In genomic region chr3:125923324-125924115, GRCh38 we compare ENCODE assay signal across 12 cellular contexts. TPM values are rescaled to one million over a fixed set of nuclear protein-coding genes. Genes with fewer than 3 reads are reported as not detected.
DNase-seq lines count a peak whose midpoint lies in the region; TF ChIP-seq lines count a peak whose summit lies in the region.
"Not testable (repeated sequence)": the region's sequence is repeated elsewhere in the genome, so short reads cannot be mapped to it uniquely, and the experiment has no call there.
"Had no signal": no experiment of that assay in that cellular context is flagged by ENCODE, and none has a peak within 500 bp of the region (broad histone marks: within the 10 kb centered on the region; RNA-seq: fewer than 3 reads in every experiment).

No MANE protein-coding gene starts in this region.

- not testable (repeated sequence) for H3F3A ChIP-seq in GM23248 (ENCODE audit: insufficient read depth)

- 79 to 83% methylated on average over 16 of the region's 16 CpGs for WGBS in GM23248 (ENCODE audit: low coverage in 1 of 2, low lambda C conversion rate in 2 of 2, missing lambda C conversion rate in 2 of 2), 2 experiments
- WGBS in mesendoderm (ENCODE audit: extremely low coverage, insufficient coverage, low lambda C conversion rate), result no CpG with 5 or more reads among the region's 16 CpGs
- WGBS in thyroid gland, 2 donors, result 82 to 85% methylated on average over 5 to 13 of the region's 16 CpGs

- in situ Hi-C loops in GM23248 (cut with MboI), result not testable (repeated sequence)

- H3K36me3 ChIP-seq in Caco-2 (ENCODE audit: control insufficient read depth, insufficient read depth, low read length); GM23248 (ENCODE audit: low read depth); mesendoderm (ENCODE audit: control insufficient read depth, insufficient read depth, low read length); thyroid gland: not testable (repeated sequence)

- H3K4me1 Mint-ChIP-seq in Caco-2 (ENCODE audit: low read depth, unreplicated experiment); MCF 10A (ENCODE audit: insufficient read depth, unreplicated experiment): not testable (repeated sequence)

- H2BK120ac ChIP-seq in mesendoderm (ENCODE audit: low read depth, low read length), result not testable (repeated sequence)

- H3K18ac ChIP-seq in mesendoderm (ENCODE audit: low read length), result not testable (repeated sequence)

- not testable (repeated sequence) for H3K4me1 ChIP-seq in Caco-2; GM23248 (ENCODE audit: insufficient read depth); mesendoderm (ENCODE audit: control insufficient read depth, low read depth, low read length); thyroid gland

- not testable (repeated sequence) for H3K79me1 ChIP-seq in mesendoderm (ENCODE audit: low read length)

- not testable (repeated sequence) for TF ChIP-seq RAD21 in Ishikawa (IDR thresholded peaks at IDR 0.05; ENCODE audit: low read depth)

- CTCF ChIA-PET in Caco-2 (lab: Charles Lee); MCF 10A (lab: Yijun Ruan, JAX): not testable (repeated sequence)

- not testable (repeated sequence) for H4K8ac ChIP-seq in mesendoderm (ENCODE audit: low read depth, low read length)

- H3K9me3 Mint-ChIP-seq in Caco-2 (ENCODE audit: unreplicated experiment); MCF 10A (ENCODE audit: unreplicated experiment): not testable (repeated sequence)

- not testable (repeated sequence) for H2AFZ ChIP-seq in GM23248

- not testable (repeated sequence) for H3K23ac ChIP-seq in mesendoderm (ENCODE audit: low read length)

- BruUV-seq in Caco-2 (replicated peaks; lab: Mats Ljungman, UMichigan); MCF 10A (replicated peaks; lab: Mats Ljungman, UMichigan): not testable (repeated sequence)

- not testable (repeated sequence) for H3K4me3 Mint-ChIP-seq in Caco-2 (ENCODE audit: unreplicated experiment); MCF 10A (ENCODE audit: unreplicated experiment)

- TF ChIP-seq CTCF in Caco-2 (IDR thresholded peaks at IDR 0.05; ENCODE audit: insufficient read depth in 1 of 2, low read depth in 1 of 2, low read length in 1 of 2, severe bottlenecking in 1 of 2, unreplicated experiment in 1 of 2); MCF 10A (IDR thresholded peaks at IDR 0.05; ENCODE audit: unreplicated experiment); thyroid gland (IDR thresholded peaks at IDR 0.05): not testable (repeated sequence)

- H2BK5ac ChIP-seq in mesendoderm (ENCODE audit: low read length), result not testable (repeated sequence)

- POLR2A ChIA-PET in Caco-2 (lab: Charles Lee); MCF 10A (lab: Yijun Ruan, JAX): not testable (repeated sequence)

- H3K36me3 Mint-ChIP-seq in Caco-2 (ENCODE audit: insufficient read depth, unreplicated experiment); MCF 10A (ENCODE audit: insufficient read depth, unreplicated experiment): not testable (repeated sequence)

- not testable (repeated sequence) for TF ChIP-seq EP300 in Ishikawa (IDR thresholded peaks at IDR 0.05; ENCODE audit: borderline replicate concordance)

- not testable (repeated sequence) for H3K4me3 ChIP-seq in Caco-2 (ENCODE audit: low read depth, low read length); GM23248; mesendoderm (ENCODE audit: low read length); thyroid gland (replicated peaks in 1 of 3)

- H2BK15ac ChIP-seq in mesendoderm (replicated peaks; ENCODE audit: low read depth), result not testable (repeated sequence)

- H2AK5ac ChIP-seq in mesendoderm (ENCODE audit: low read length), result not testable (repeated sequence)

- H3K9me3 ChIP-seq in Caco-2; GM23248 (ENCODE audit: low read depth); thyroid gland: not testable (repeated sequence)

- not testable (repeated sequence) for H3K4ac ChIP-seq in mesendoderm (ENCODE audit: low read depth, low read length)

- not testable (repeated sequence) for H3K27ac ChIP-seq in GM23248; mesendoderm (ENCODE audit: low read depth, low read length); thyroid gland

- not testable (repeated sequence) for H3K9ac ChIP-seq in GM23248; mesendoderm (ENCODE audit: low read length)

- H3K56ac ChIP-seq in mesendoderm (ENCODE audit: low read length), result not testable (repeated sequence)

- H3K27me3 ChIP-seq in Caco-2 (replicated peaks; ENCODE audit: control insufficient read depth, insufficient read depth, low read length); GM23248 (replicated peaks; ENCODE audit: insufficient read depth); mesendoderm (ENCODE audit: insufficient read depth, low read length, poor library complexity); thyroid gland: not testable (repeated sequence)

- H3K4me2 ChIP-seq in GM23248 (ENCODE audit: unreplicated experiment); mesendoderm (ENCODE audit: low read length): not testable (repeated sequence)

- not testable (repeated sequence) for H3K9me2 ChIP-seq in GM23248 (ENCODE audit: insufficient read depth)

- intact Hi-C loops in Caco-2 (cut with micrococcal nuclease; ENCODE audit: unreplicated experiment) (loop anchor here (10.0 kb wide), 1 partner anchor 461 kb away; no protein-coding TSS in a partner anchor), MCF 10A (cut with micrococcal nuclease) (loop anchor here (10.0 kb wide), 1 partner anchor 461 kb away; no protein-coding TSS in a partner anchor)
- intact Hi-C loops in thyroid gland (cut with DNase I), result not testable (repeated sequence)

- not testable (repeated sequence) for H3K27me3 Mint-ChIP-seq in Caco-2 (ENCODE audit: insufficient read depth, unreplicated experiment); MCF 10A (ENCODE audit: insufficient read depth, unreplicated experiment)

- H4K5ac ChIP-seq in mesendoderm (ENCODE audit: low read length), result not testable (repeated sequence)

- H3K27ac Mint-ChIP-seq in Caco-2 (ENCODE audit: unreplicated experiment), result not testable (repeated sequence)
- peak overlapping the region; percentile 7 for H3K27ac Mint-ChIP-seq in MCF 10A (ENCODE audit: low read depth, unreplicated experiment)

- TF ChIP-seq POLR2A in thyroid gland (IDR thresholded peaks at IDR 0.05), result not testable (repeated sequence)

- DNase-seq in Caco-2 (peak; percentile 52 to 73), GM23248 (peak; percentile 2), RPMI7951 (ENCODE audit: low read depth) (peak; percentile 49), MCF 10A (ENCODE audit: unreplicated experiment) (peak; percentile 25), iris pigment epithelial cell (ENCODE audit: low read depth) (peak; percentile 13), mesendoderm (peak; percentile 42), thyroid gland (peak; percentile 42 to 58)

- not testable (repeated sequence) for H4K20me1 ChIP-seq in GM23248 (ENCODE audit: insufficient read depth)

- not testable (repeated sequence) for H3K79me2 ChIP-seq in GM23248 (ENCODE audit: insufficient read depth); mesendoderm (ENCODE audit: control insufficient read depth, insufficient read depth, low read length)

TF ChIP-seq in Ishikawa, 13 proteins besides CTCF, POLR2A, EP300 and RAD21:
- TF ChIP-seq USF1 (IDR thresholded peaks at IDR 0.05) (peak; percentile 68), TEAD4 (IDR thresholded peaks at IDR 0.05) (0 out of 2 replicates have a peak, but pooled peaks have one; percentile 6)

RNA-seq across cellular contexts. Expression of gene ROPN1B, which starts 45.5 kb away (rescaled TPM):
- total RNA-seq in Caco-2 (2022), result 0.30 TPM in 1 of 2 replicates, not detected in the other
- not detected in 2 replicates for total RNA-seq in GM23248 (2014; rRNA removed; shearing (Covaris generic))
- polyA plus RNA-seq in GM23248 (2016; fragmentation: Nextera tagmentation; extraction: Ambion mirVana), result not detected in 2 replicates
- 1.2 and 1.3 TPM in 2 replicates for total RNA-seq in RPMI7951 (2014; rRNA removed; shearing (Covaris generic))
- not detected in 2 replicates for total RNA-seq in MCF 10A (2022)
- polyA plus RNA-seq in mesendoderm (2013, experiment 1 of 2), result 0.07 TPM
- polyA plus RNA-seq in mesendoderm (2013, experiment 2 of 2), result not detected
- total RNA-seq in thyroid gland, result 1 to 10 TPM in 2 of 4 donors, under 1 TPM in 2; 0.54 to 2.4 (median 1.5) TPM
- total RNA-seq: CD4-positive, CD25-positive, alpha-beta regulatory T cell had no signal
- polyA plus RNA-seq: A549, BJ, SK-N-SH had no signal

Comparison
In these comparisons a context has a peak if more than half of its experiments do, and no peak if none do; other contexts are left out.
1. DNase-seq: peak in every context shown above with its lines; median percentile 62 in Caco-2; 50 in thyroid gland; 49 in RPMI7951; 42 in mesendoderm; 25 in MCF 10A; 13 in iris pigment epithelial cell; 2 in GM23248.